Comparison of ENCODE assay signal across 15 cellular contexts in genomic region chr12:53602176-53602942, GRCh38. TPM values are rescaled to one million over a fixed set of nuclear protein-coding genes. Genes with fewer than 3 reads are reported as not detected.
DNase-seq lines count a peak whose midpoint lies in the region; ATAC-seq, FAIRE-seq and TF ChIP-seq lines count a peak whose summit lies in the region.
"Had no signal": no experiment of that assay in that cellular context is flagged by ENCODE, and none has a peak within 500 bp of the region (broad histone marks: within the 10 kb centered on the region; RNA-seq: fewer than 3 reads in every experiment).

No MANE protein-coding gene starts in this region.

- H3K27me3 ChIP-seq in testis = no peaks in the 10 kb centered on the region
- H3K27me3 ChIP-seq: foreskin keratinocyte had no signal

- WGBS in testis, 2 donors = 46 to 48% methylated on average over 10 of the region's 10 CpGs

- H3K36me3 ChIP-seq in testis (ENCODE audit: low read depth, missing control alignments) = no peaks in the 10 kb centered on the region

- no peak overlapping the region for H3K4me3 ChIP-seq in testis
- H3K4me3 ChIP-seq: PC-9, skin epidermis had no signal

- peaks cover 42% of the 10 kb centered on the region for H3K4me1 Mint-ChIP-seq in activated B cell treated with CpG ODN at 0.5 μM for 24 hours
- H3K4me1 Mint-ChIP-seq in stimulated activated effector memory CD8-positive, alpha-beta T cell treated with anti-CD3 and anti-CD28 coated beads, Interleukin-12 subunit alpha, Interleukin-12 subunit beta, amount 100 ng/mL, for 72 hours = peaks cover 8% of the 10 kb centered on the region

- H3K27me3 Mint-ChIP-seq in activated B cell treated with CpG ODN at 0.5 μM for 24 hours = no peaks in the 10 kb centered on the region
- H3K27me3 Mint-ChIP-seq: stimulated activated naive CD8-positive, alpha-beta T cell treated with anti-CD3 and anti-CD28 coated beads, Interleukin-15, Interleukin-2, amounts not matched to agents 100 ng/mL and 50 ng/mL, for 24 hours had no signal

- no peak for ATAC-seq in activated B cell treated with CpG ODN at 0.5 μM for 24 hours (ENCODE audit: low read depth)
- no peak for ATAC-seq in stimulated activated effector memory CD8-positive, alpha-beta T cell treated with anti-CD3 and anti-CD28 coated beads, Interleukin-12 subunit alpha, Interleukin-12 subunit beta, amount 100 ng/mL, for 72 hours
- ATAC-seq: foreskin keratinocyte had no signal

- H3K36me3 Mint-ChIP-seq in activated B cell treated with CpG ODN at 0.5 μM for 24 hours (ENCODE audit: low read depth) = peaks cover 24% of the 10 kb centered on the region
- H3K36me3 Mint-ChIP-seq in stimulated activated effector memory CD8-positive, alpha-beta T cell treated with anti-CD3 and anti-CD28 coated beads, Interleukin-12 subunit alpha, Interleukin-12 subunit beta, amount 100 ng/mL, for 72 hours = peaks cover 27% of the 10 kb centered on the region

- no peak for DNase-seq in GM19239 (ENCODE audit: insufficient read length, low spot score)
- no peak for DNase-seq in activated B cell treated with CpG ODN at 0.5 μM for 24 hours
- peak; percentile 70 for DNase-seq in inferior parietal cortex (ENCODE audit: extremely low spot score)
- no peak for DNase-seq in testis
- no peak for DNase-seq in DMS79 treated with DMSO at 0.1 percent for 48 hours (lab: John Stamatoyannopoulos, UW)
- DNase-seq in RWPE1 (ENCODE audit: low spot score) = no peak
- DNase-seq in stimulated activated effector memory CD8-positive, alpha-beta T cell treated with anti-CD3 and anti-CD28 coated beads, Interleukin-12 subunit alpha, Interleukin-12 subunit beta, amount 100 ng/mL, for 72 hours (ENCODE audit: low spot score in 2 of 2) = no peak
- DNase-seq: activated naive CD4-positive, alpha-beta T cell treated with anti-CD3 and anti-CD28 coated beads for 36 hours; effector CD8-positive, alpha-beta T cell; foreskin keratinocyte; mammary epithelial cell; NCI-H446 treated with DMSO at 0.1 percent for 48 hours; PC-9 had no signal

- intact Hi-C loops in activated B cell treated with CpG ODN at 0.5 μM for 24 hours (cut with micrococcal nuclease) (loop anchor here (2.0 kb wide), 1 partner anchor 16 kb away; no protein-coding TSS in a partner anchor), testis (cut with DNase I; ENCODE audit: low total_unique reads) (no loop called here)

- CTCF ChIA-PET in activated B cell treated with CpG ODN at 0.5 μM for 24 hours (lab: Charles Lee) = no interaction called here
- CTCF ChIA-PET in RWPE1 (lab: Yijun Ruan, JAX) = interaction anchor here (0.7 kb wide), 1 partner anchor 333 kb away, joined by 3 read pairs; no protein-coding TSS in a partner anchor

- H3K27ac Mint-ChIP-seq in activated B cell treated with CpG ODN at 0.5 μM for 24 hours = no peak overlapping the region
- H3K27ac Mint-ChIP-seq in stimulated activated effector memory CD8-positive, alpha-beta T cell treated with anti-CD3 and anti-CD28 coated beads, Interleukin-12 subunit alpha, Interleukin-12 subunit beta, amount 100 ng/mL, for 72 hours = no peak overlapping the region
- H3K27ac Mint-ChIP-seq: activated naive CD4-positive, alpha-beta T cell treated with anti-CD3 and anti-CD28 coated beads for 36 hours; stimulated activated naive CD8-positive, alpha-beta T cell treated with anti-CD3 and anti-CD28 coated beads, Interleukin-15, Interleukin-2, amounts not matched to agents 100 ng/mL and 50 ng/mL, for 24 hours had no signal

- H3K27ac ChIP-seq in testis (peak overlapping the region; percentile 31 to 32), RWPE1 (no peak overlapping the region)
- H3K27ac ChIP-seq: foreskin keratinocyte had no signal

- H3K4me1 ChIP-seq in testis = peaks cover 24% of the 10 kb centered on the region

- no peak for TF ChIP-seq POLR2A in testis (IDR thresholded peaks at IDR 0.05)

- H3K9me3 Mint-ChIP-seq in activated B cell treated with CpG ODN at 0.5 μM for 24 hours = no peaks in the 10 kb centered on the region
- no peaks in the 10 kb centered on the region for H3K9me3 Mint-ChIP-seq in stimulated activated effector memory CD8-positive, alpha-beta T cell treated with anti-CD3 and anti-CD28 coated beads, Interleukin-12 subunit alpha, Interleukin-12 subunit beta, amount 100 ng/mL, for 72 hours
- H3K9me3 Mint-ChIP-seq: activated naive CD4-positive, alpha-beta T cell treated with anti-CD3 and anti-CD28 coated beads for 36 hours; stimulated activated naive CD8-positive, alpha-beta T cell treated with anti-CD3 and anti-CD28 coated beads, Interleukin-15, Interleukin-2, amounts not matched to agents 100 ng/mL and 50 ng/mL, for 24 hours had no signal

- H3K9me3 ChIP-seq in testis = no peaks in the 10 kb centered on the region

- POLR2A ChIA-PET in activated B cell treated with CpG ODN at 0.5 μM for 24 hours (lab: Charles Lee) (interaction anchor here (0.7 kb wide), 1 partner anchor 73 kb away, joined by 3 read pairs; no protein-coding TSS in a partner anchor), RWPE1 (lab: Yijun Ruan, JAX; ENCODE audit: low non-redundant PET) (no interaction called here)

- TF ChIP-seq CTCF in activated B cell treated with CpG ODN at 0.5 μM for 24 hours (IDR thresholded peaks at IDR 0.05) (no peak), testis (IDR thresholded peaks at IDR 0.05) (no peak), RWPE1 (conservative IDR thresholded peaks at IDR 0.05; ENCODE audit: low read depth) (no peak)

- H3K4me3 Mint-ChIP-seq in activated B cell treated with CpG ODN at 0.5 μM for 24 hours = peak overlapping the region; percentile 74
- H3K4me3 Mint-ChIP-seq in stimulated activated effector memory CD8-positive, alpha-beta T cell treated with anti-CD3 and anti-CD28 coated beads, Interleukin-12 subunit alpha, Interleukin-12 subunit beta, amount 100 ng/mL, for 72 hours = no peak overlapping the region
- H3K4me3 Mint-ChIP-seq: activated naive CD4-positive, alpha-beta T cell treated with anti-CD3 and anti-CD28 coated beads for 36 hours; stimulated activated naive CD8-positive, alpha-beta T cell treated with anti-CD3 and anti-CD28 coated beads, Interleukin-15, Interleukin-2, amounts not matched to agents 100 ng/mL and 50 ng/mL, for 24 hours had no signal

- peak; percentile 65 for FAIRE-seq in GM19239 (lab: Jason Lieb, UNC)

RNA-seq across cellular contexts. Expression of gene ATF7, which starts 23.8 kb away (rescaled TPM):
- total RNA-seq in activated B cell treated with CpG ODN at 0.5 μM for 24 hours (29.5 and 36.8 TPM in 2 replicates), testis (10 to 100 TPM; 55.1 to 59.8 TPM)
- polyA plus RNA-seq in testis (ENCODE audit: insufficient read depth, low read depth, low replicate concordance) = 31.6 TPM
